In the genomic region with DNA sequence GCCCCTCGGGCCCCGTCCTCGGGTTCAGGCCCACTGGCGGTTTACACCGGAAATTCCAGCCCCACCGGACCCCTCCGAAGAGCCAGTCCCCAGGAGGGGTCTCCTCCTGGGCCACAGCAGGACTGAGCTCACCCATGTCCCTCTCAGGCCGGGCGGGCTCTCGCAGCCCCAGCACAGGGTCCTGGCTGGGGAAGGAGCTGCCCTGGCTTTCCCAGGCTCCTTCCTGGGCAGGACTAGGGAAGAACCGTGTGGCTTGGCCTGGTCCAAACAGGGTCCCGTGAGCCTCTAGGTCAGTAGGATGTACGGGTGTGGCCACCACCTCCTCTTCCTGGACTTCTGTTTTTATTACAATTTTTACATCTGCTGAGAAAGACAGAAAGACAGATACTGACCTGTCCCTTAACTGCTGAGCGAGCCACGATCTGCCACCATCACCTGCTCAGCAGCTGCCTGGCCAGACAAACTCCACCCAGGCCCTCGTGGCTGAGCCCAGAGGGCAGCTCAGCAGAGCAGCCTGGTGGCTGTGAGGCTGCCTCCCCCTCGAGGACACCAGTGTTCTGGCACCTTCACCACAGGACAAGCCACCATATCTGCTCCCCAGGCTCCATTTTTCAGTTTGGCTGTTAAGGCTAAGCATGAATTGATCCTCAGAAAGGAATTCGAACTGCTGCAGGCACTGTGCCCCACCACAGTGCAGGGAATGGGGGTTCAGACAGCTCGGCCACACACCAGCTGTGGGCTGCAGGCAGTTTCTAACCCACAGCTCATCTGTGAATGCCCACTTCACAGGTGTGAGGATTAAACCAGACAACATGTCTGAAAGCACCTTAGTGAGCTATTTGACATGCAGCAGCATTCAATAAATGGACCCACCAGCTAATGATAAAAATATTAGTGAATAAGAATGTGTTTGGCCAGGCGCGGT, we compare ENCODE assay signal across 23 cellular contexts. TPM values are rescaled to one million over a fixed set of nuclear protein-coding genes. Genes with fewer than 3 reads are reported as not detected.
A peak's percentile ranks its signal among the peaks of the same experiment; 100 is the strongest.
DNase-seq lines count a peak whose midpoint lies in the region; ATAC-seq and TF ChIP-seq lines count a peak whose summit lies in the region.
"Had no signal": no experiment of that assay in that cellular context is flagged by ENCODE, and none has a peak within 500 bp of the region (broad histone marks: within the 10 kb centered on the region; RNA-seq: fewer than 3 reads in every experiment).

No MANE protein-coding gene starts in this region.

- intact Hi-C loops in activated CD4-positive, alpha-beta T cell treated with anti-CD3 and anti-CD28 coated beads, Interleukin-2, amount 10 ng/mL, durations not matched to agents 24 days and 14 days (cut with micrococcal nuclease) = no loop called here
- intact Hi-C loops in esophagus muscularis mucosa (cut with DNase I) = no loop called here
- intact Hi-C loops in testis (cut with DNase I; ENCODE audit: low total_unique reads) = no loop called here

- H3K27me3 Mint-ChIP-seq in activated CD4-positive, alpha-beta T cell treated with anti-CD3 and anti-CD28 coated beads, Interleukin-2, amount 10 ng/mL, durations not matched to agents 24 days and 14 days = no peaks in the 10 kb centered on the region

- DNase-seq in activated CD4-positive, alpha-beta T cell treated with anti-CD3 and anti-CD28 coated beads, Interleukin-2, amount 10 ng/mL, durations not matched to agents 24 days and 14 days = peak; percentile 53
- DNase-seq in activated CD4-positive, alpha-beta T cell treated with anti-CD3 and anti-CD28 coated beads, Interleukin-2, amount 50 U/mL, for 48 hours = no peak
- DNase-seq in esophagus muscularis mucosa (ENCODE audit: extremely low spot score) (peak; percentile 47), myocyte (ENCODE audit: low read depth) (peak; percentile 43), testis (no peak), GM20000 (ENCODE audit: low spot score) (no peak)
- DNase-seq: AML-193, DMS79, HCEC 1CT, IMR-90, Karpas-422, NCI-H1417 treated with DMSO at 0.1 percent for 48 hours, NCI-H187 treated with DMSO at 0.1 percent for 48 hours, NCI-H226, NCI-H524, NCI-H82, PC-3 had no signal

- no peak overlapping the region for H3K4me3 ChIP-seq in esophagus muscularis mucosa
- H3K4me3 ChIP-seq in testis = peak overlapping the region; percentile 26
- H3K4me3 ChIP-seq: GM23338 had no signal

- no peaks in the 10 kb centered on the region for H3K4me1 Mint-ChIP-seq in activated CD4-positive, alpha-beta T cell treated with anti-CD3 and anti-CD28 coated beads, Interleukin-2, amount 10 ng/mL, durations not matched to agents 24 days and 14 days

- WGBS in esophagus muscularis mucosa = 93% methylated on average over 19 of the region's 21 CpGs
- 72 to 87% methylated on average over 15 to 21 of the region's 21 CpGs for WGBS in testis, 2 donors

- peaks cover 8% of the 10 kb centered on the region for H3K9me3 Mint-ChIP-seq in activated CD4-positive, alpha-beta T cell treated with anti-CD3 and anti-CD28 coated beads, Interleukin-2, amount 10 ng/mL, durations not matched to agents 24 days and 14 days

- peaks cover 0 to 4% (median 0%) of the 10 kb centered on the region in 4 donors for H3K9me3 ChIP-seq in esophagus muscularis mucosa
- H3K9me3 ChIP-seq in testis = no peaks in the 10 kb centered on the region

- H3K27me3 ChIP-seq in esophagus muscularis mucosa (no peaks in the 10 kb centered on the region), testis (no peaks in the 10 kb centered on the region)

- no peak overlapping the region for H3K27ac Mint-ChIP-seq in activated CD4-positive, alpha-beta T cell treated with anti-CD3 and anti-CD28 coated beads, Interleukin-2, amount 10 ng/mL, durations not matched to agents 24 days and 14 days
- H3K27ac Mint-ChIP-seq: GM23338 had no signal

- H3K36me3 Mint-ChIP-seq in activated CD4-positive, alpha-beta T cell treated with anti-CD3 and anti-CD28 coated beads, Interleukin-2, amount 10 ng/mL, durations not matched to agents 24 days and 14 days (ENCODE audit: low read depth) = peaks cover 63% of the 10 kb centered on the region

- TF ChIP-seq POLR2A in esophagus muscularis mucosa (IDR thresholded peaks at IDR 0.05; ENCODE audit: low read depth) (no peak), testis (IDR thresholded peaks at IDR 0.05) (no peak)

- H3K36me3 ChIP-seq in esophagus muscularis mucosa = peaks cover 49 to 89% (median 73%) of the 10 kb centered on the region in 4 donors
- no peaks in the 10 kb centered on the region for H3K36me3 ChIP-seq in testis (ENCODE audit: low read depth, missing control alignments)

- no peak overlapping the region for H3K4me3 Mint-ChIP-seq in activated CD4-positive, alpha-beta T cell treated with anti-CD3 and anti-CD28 coated beads, Interleukin-2, amount 10 ng/mL, durations not matched to agents 24 days and 14 days
- H3K4me3 Mint-ChIP-seq: GM23338 had no signal

- H3K27ac ChIP-seq in esophagus muscularis mucosa (replicated peaks in 1 of 4) = no peak overlapping the region
- no peak overlapping the region for H3K27ac ChIP-seq in testis
- H3K27ac ChIP-seq: 22Rv1, C4-2B, HL-60 had no signal

- TF ChIP-seq EP300 in esophagus muscularis mucosa (IDR thresholded peaks at IDR 0.05) = no peak

- ATAC-seq in GM19467 (IDR thresholded peaks at IDR 0.05; ENCODE audit: unreplicated experiment) (no peak), HG02588 (IDR thresholded peaks at IDR 0.05; ENCODE audit: unreplicated experiment) (no peak)
- ATAC-seq: PC-3 had no signal

- TF ChIP-seq CTCF in esophagus muscularis mucosa (IDR thresholded peaks at IDR 0.05) (no peak), testis (IDR thresholded peaks at IDR 0.05) (no peak), GM20000 (IDR thresholded peaks at IDR 0.05; ENCODE audit: extremely low read depth, missing control alignments) (no peak)

- H3K4me1 ChIP-seq in esophagus muscularis mucosa (no peaks in the 10 kb centered on the region), testis (no peaks in the 10 kb centered on the region)

RNA-seq across cellular contexts. Expression of a gene that starts 14.5 kb away (rescaled TPM):
- total RNA-seq in activated CD4-positive, alpha-beta T cell treated with anti-CD3 and anti-CD28 coated beads, Interleukin-2, amount 10 ng/mL, durations not matched to agents 24 days and 14 days = 18.2 and 19.2 TPM in 2 replicates
- total RNA-seq in esophagus muscularis mucosa (10 to 100 TPM in 3 of 4 donors, 1 to 10 TPM in 1; 6.6 to 17.4 (median 13.7) TPM), myocyte (13.9 and 14.5 TPM in 2 replicates), testis (10 to 100 TPM; 19.4 to 25.0 TPM)
- polyA plus RNA-seq in myocyte (2012) = 12.2 TPM
- polyA plus RNA-seq in testis (ENCODE audit: insufficient read depth, low read depth, low replicate concordance) = 15.4 TPM

RNA-seq across cellular contexts. Expression of a gene that starts 22.2 kb away (rescaled TPM):
- 23.3 and 24.8 TPM in 2 replicates for total RNA-seq in activated CD4-positive, alpha-beta T cell treated with anti-CD3 and anti-CD28 coated beads, Interleukin-2, amount 10 ng/mL, durations not matched to agents 24 days and 14 days
- 10 to 100 TPM; 20.9 to 28.7 (median 27.9) TPM for total RNA-seq in esophagus muscularis mucosa
- total RNA-seq in myocyte = 24.6 and 30.2 TPM in 2 replicates
- polyA plus RNA-seq in myocyte (2012) = 20.3 TPM
- total RNA-seq in testis = 10 to 100 TPM; 49.3 to 56.7 TPM
- 32.1 TPM for polyA plus RNA-seq in testis (ENCODE audit: insufficient read depth, low read depth, low replicate concordance)

Comparison
In these comparisons a context has a peak if more than half of its experiments do, and no peak if none do; other contexts are left out.
1. DNase-seq: peak in activated CD4-positive, alpha-beta T cell treated with anti-CD3 and anti-CD28 coated beads, Interleukin-2, amount 10 ng/mL, durations not matched to agents 24 days and 14 days (single experiment), esophagus muscularis mucosa (single experiment) and myocyte (single experiment); none in activated CD4-positive, alpha-beta T cell treated with anti-CD3 and anti-CD28 coated beads, Interleukin-2, amount 50 U/mL, for 48 hours (0 of 2), testis (single experiment) and GM20000 (single experiment).
2. H3K4me3 ChIP-seq: peak in testis (2 of 2); none in esophagus muscularis mucosa (0 of 4).